Comparison of ENCODE assay signal across 8 cellular contexts in genomic region chr16:56916571-56917403, GRCh38. TPM values are rescaled to one million over a fixed set of nuclear protein-coding genes. Genes with fewer than 3 reads are reported as not detected.
DNase-seq lines count a peak whose midpoint lies in the region; ATAC-seq and TF ChIP-seq lines count a peak whose summit lies in the region.

No MANE protein-coding gene starts in this region.

- TF ChIP-seq CTCF in brain microvascular endothelial cell (IDR thresholded peaks at IDR 0.05; ENCODE audit: low read depth, low read length, missing control alignments): no peak

- no peaks in the 10 kb centered on the region for H3K9me3 ChIP-seq in CD8-positive, alpha-beta memory T cell (ENCODE audit: low read length)

- peaks cover 15% of the 10 kb centered on the region for H3K4me1 ChIP-seq in CD8-positive, alpha-beta memory T cell (ENCODE audit: insufficient read depth, low read length)

- no peak overlapping the region for H3K27ac ChIP-seq in CD8-positive, alpha-beta memory T cell (ENCODE audit: low read depth, low read length)
- peak overlapping the region; percentile 85 for H3K27ac ChIP-seq in brain microvascular endothelial cell

- CTCF ChIA-PET in CD8-positive, alpha-beta memory T cell (lab: Charles Lee): no interaction called here

- H3K9me3 Mint-ChIP-seq in CD8-positive, alpha-beta memory T cell: no peaks in the 10 kb centered on the region

- peak overlapping the region in 6 of 7 donors; percentile 23 to 84 (median 44) for H3K4me3 Mint-ChIP-seq in CD8-positive, alpha-beta memory T cell

- POLR2A ChIA-PET in CD8-positive, alpha-beta memory T cell (lab: Charles Lee): interaction anchor here (2.8 kb wide), 1 partner anchor 15 kb away, joined by 9 read pairs; the partner anchor contains the start of gene HERPUD1

- H3K27ac Mint-ChIP-seq in CD8-positive, alpha-beta memory T cell: peak overlapping the region; percentile 23 to 89 (median 70)

- H3K4me1 Mint-ChIP-seq in CD8-positive, alpha-beta memory T cell: peaks cover 14 to 16% (median 14%) of the 10 kb centered on the region in 3 donors

- ATAC-seq in GM19463 (IDR thresholded peaks at IDR 0.05; ENCODE audit: unreplicated experiment) (peak; percentile 56), HG03457 (IDR thresholded peaks at IDR 0.05; ENCODE audit: unreplicated experiment) (peak; percentile 60)

- in situ Hi-C loops in brain microvascular endothelial cell (cut with HindIII; ENCODE audit: low pct_ligation_motif_present, low sequenced_read_pairs): no loop called here

- peak in 2 of 5 donors; percentile 12 to 26 for DNase-seq in CD8-positive, alpha-beta memory T cell
- DNase-seq in brain microvascular endothelial cell (no peak), GOT3 (lab: John Stamatoyannopoulos, UW) (no peak), SW 1271 (lab: John Stamatoyannopoulos, UW) (no peak), NCI-H2227 (lab: John Stamatoyannopoulos, UW; ENCODE audit: unreplicated experiment) (no peak)
- peak; percentile 34 for DNase-seq in stimulated activated CD4-positive, alpha-beta T cell treated with anti-CD3 and anti-CD28 coated beads, Interleukin-15, amount 100 ng/mL, for 24 hours

- H3K36me3 Mint-ChIP-seq in CD8-positive, alpha-beta memory T cell: peaks cover 0 to 2% (median 0%) of the 10 kb centered on the region in 3 donors

- H3K36me3 ChIP-seq in CD8-positive, alpha-beta memory T cell (ENCODE audit: insufficient read depth, low read length): no peaks in the 10 kb centered on the region
- no peaks in the 10 kb centered on the region for H3K36me3 ChIP-seq in brain microvascular endothelial cell (replicated peaks)

- no peaks in the 10 kb centered on the region for H3K27me3 ChIP-seq in CD8-positive, alpha-beta memory T cell (ENCODE audit: insufficient read depth, low read length, poor library complexity, severe bottlenecking)
- H3K27me3 ChIP-seq in brain microvascular endothelial cell (replicated peaks): no peaks in the 10 kb centered on the region

- peak overlapping the region; percentile 20 for H3K4me3 ChIP-seq in CD8-positive, alpha-beta memory T cell (ENCODE audit: low read length)
- no peak overlapping the region for H3K4me3 ChIP-seq in brain microvascular endothelial cell (ENCODE audit: low read depth, low read length)

- peaks cover 8 to 10% of the 10 kb centered on the region in 2 donors for H3K27me3 Mint-ChIP-seq in CD8-positive, alpha-beta memory T cell

RNA-seq across cellular contexts. Expression of gene HERPUD1, which starts 15.2 kb away (rescaled TPM):
- total RNA-seq in CD8-positive, alpha-beta memory T cell: 100 to 1,000 TPM; 162 to 176 TPM
- 107 TPM for polyA plus RNA-seq in CD8-positive, alpha-beta memory T cell

RNA-seq across cellular contexts. Expression of gene CETP, which starts 45.0 kb away (rescaled TPM):
- not detected for total RNA-seq in CD8-positive, alpha-beta memory T cell
- polyA plus RNA-seq in CD8-positive, alpha-beta memory T cell: not detected

RNA-seq across cellular contexts. Expression of gene SLC12A3, which starts 51.8 kb away (rescaled TPM):
- total RNA-seq in CD8-positive, alpha-beta memory T cell: not detected
- not detected for polyA plus RNA-seq in CD8-positive, alpha-beta memory T cell
